In genomic region chr17:41959336-41960095, GRCh38 we compare ENCODE assay signal across 1 cellular context.
TF ChIP-seq lines count a peak whose summit lies in the region.

No MANE protein-coding gene starts in this region.

TF ChIP-seq in HepG2, 621 proteins besides CTCF, POLR2A, EP300 and RAD21 (continued from another document and continues in another):
- TF ChIP-seq CAMTA2 (CRISPR knock-in tag; IDR thresholded peaks at IDR 0.05; ENCODE audit: borderline replicate concordance) = no peak
- TF ChIP-seq WIZ (CRISPR knock-in tag; IDR thresholded peaks at IDR 0.05) = no peak
- TF ChIP-seq DPF2 (CRISPR knock-in tag; IDR thresholded peaks at IDR 0.05; ENCODE audit: borderline replicate concordance, low read depth) = no peak
- no peak for TF ChIP-seq ZNF367 (CRISPR knock-in tag; IDR thresholded peaks at IDR 0.05; ENCODE audit: borderline replicate concordance)
- no peak for TF ChIP-seq REL (CRISPR knock-in tag; conservative IDR thresholded peaks at IDR 0.05)
- TF ChIP-seq SETDB1 (CRISPR knock-in tag; IDR thresholded peaks at IDR 0.05; ENCODE audit: borderline replicate concordance) = no peak
- no peak for TF ChIP-seq ZNF660 (CRISPR knock-in tag; IDR thresholded peaks at IDR 0.05; ENCODE audit: borderline replicate concordance, low read depth)
- TF ChIP-seq DBP (CRISPR knock-in tag; IDR thresholded peaks at IDR 0.05; ENCODE audit: not compliant biosample characterization) = no peak
- no peak for TF ChIP-seq ZBTB43 (CRISPR knock-in tag; conservative IDR thresholded peaks at IDR 0.05)
- TF ChIP-seq KLF9 (CRISPR knock-in tag; IDR thresholded peaks at IDR 0.05; ENCODE audit: low read depth) = no peak
- TF ChIP-seq HIVEP1 (CRISPR knock-in tag; IDR thresholded peaks at IDR 0.05) = no peak
- TF ChIP-seq ZBTB14 (CRISPR knock-in tag; IDR thresholded peaks at IDR 0.05) = no peak
- no peak for TF ChIP-seq USF2 (IDR thresholded peaks at IDR 0.05; ENCODE audit: low read depth, low read length)
- TF ChIP-seq USF2 (CRISPR knock-in tag; IDR thresholded peaks at IDR 0.05; ENCODE audit: borderline replicate concordance) = no peak
- no peak; the same call in none of the 2 replicates for TF ChIP-seq SAFB2 (CRISPR knock-in tag; IDR thresholded peaks at IDR 0.05; ENCODE audit: borderline replicate concordance, low read depth)
- TF ChIP-seq ASH2L (IDR thresholded peaks at IDR 0.05; ENCODE audit: insufficient read length, low read depth, low read length) = no peak
- no peak for TF ChIP-seq ARNT (IDR thresholded peaks at IDR 0.05)
- TF ChIP-seq TP53 (CRISPR knock-in tag; conservative IDR thresholded peaks at IDR 0.05) = no peak
- TF ChIP-seq HBP1 (CRISPR knock-in tag; IDR thresholded peaks at IDR 0.05; ENCODE audit: low read depth) = no peak; the same call in 1 of the 2 replicates
- TF ChIP-seq SRY (CRISPR knock-in tag; IDR thresholded peaks at IDR 0.05) = no peak; the same call in 1 of the 2 replicates
- TF ChIP-seq NCOA5 (CRISPR knock-in tag; IDR thresholded peaks at IDR 0.05) = no peak
- no peak for TF ChIP-seq ZNF160 (CRISPR knock-in tag; IDR thresholded peaks at IDR 0.05)
- no peak for TF ChIP-seq SNAPC5 (CRISPR knock-in tag; IDR thresholded peaks at IDR 0.05; ENCODE audit: borderline replicate concordance)
- TF ChIP-seq ZNF687 (CRISPR knock-in tag; IDR thresholded peaks at IDR 0.05) = peak; percentile 93
- TF ChIP-seq ZNF12 (CRISPR knock-in tag; IDR thresholded peaks at IDR 0.05) = no peak; the same call in 1 of the 2 replicates
- TF ChIP-seq ZNF530 (CRISPR knock-in tag; IDR thresholded peaks at IDR 0.05; ENCODE audit: low read depth) = no peak
- TF ChIP-seq ZNF781 (CRISPR knock-in tag; IDR thresholded peaks at IDR 0.05; ENCODE audit: borderline replicate concordance, not compliant biosample characterization) = peak; percentile 87
- TF ChIP-seq SCMH1 (CRISPR knock-in tag; IDR thresholded peaks at IDR 0.05; ENCODE audit: borderline replicate concordance) = no peak
- TF ChIP-seq TFAP4 (IDR thresholded peaks at IDR 0.05; ENCODE audit: borderline replicate concordance, low read depth) = no peak; the same call in 1 of the 2 replicates
- TF ChIP-seq ADNP (CRISPR knock-in tag; IDR thresholded peaks at IDR 0.05) = no peak
- no peak for TF ChIP-seq NFKB2 (CRISPR knock-in tag; IDR thresholded peaks at IDR 0.05; ENCODE audit: borderline replicate concordance)
- TF ChIP-seq FOXK2 (IDR thresholded peaks at IDR 0.05) = no peak; the same call in 1 of the 2 replicates
- no peak for TF ChIP-seq ZNF383 (CRISPR knock-in tag; IDR thresholded peaks at IDR 0.05; ENCODE audit: borderline replicate concordance)
- TF ChIP-seq ZBTB49 (CRISPR knock-in tag; IDR thresholded peaks at IDR 0.05; ENCODE audit: borderline replicate concordance) = no peak
- TF ChIP-seq ZMYM4 (CRISPR knock-in tag; IDR thresholded peaks at IDR 0.05) = peak; percentile 43; the same call in 1 of the 2 replicates
- no peak for TF ChIP-seq BCLAF1 (IDR thresholded peaks at IDR 0.05)
- no peak for TF ChIP-seq MTA1 (CRISPR knock-in tag; IDR thresholded peaks at IDR 0.05; ENCODE audit: borderline replicate concordance)
- no peak for TF ChIP-seq ZSCAN29 (CRISPR knock-in tag; conservative IDR thresholded peaks at IDR 0.05)
- no peak for TF ChIP-seq FOXM1 (CRISPR knock-in tag; IDR thresholded peaks at IDR 0.05)
- no peak for TF ChIP-seq ZNF260 (CRISPR knock-in tag; IDR thresholded peaks at IDR 0.05; ENCODE audit: borderline replicate concordance, low read depth)
- peak; percentile 65 for TF ChIP-seq IKZF5 (CRISPR knock-in tag; IDR thresholded peaks at IDR 0.05)
- no peak for TF ChIP-seq ZNF33A (CRISPR knock-in tag; IDR thresholded peaks at IDR 0.05; ENCODE audit: borderline replicate concordance)
- TF ChIP-seq ZNF292 (CRISPR knock-in tag; IDR thresholded peaks at IDR 0.05; ENCODE audit: borderline replicate concordance, low read depth) = 0 out of 2 replicates have a peak, but pooled peaks have one; percentile 70
- no peak for TF ChIP-seq NCOR1 (IDR thresholded peaks at IDR 0.05; ENCODE audit: borderline replicate concordance, low read length)
- TF ChIP-seq ZNF501 (CRISPR knock-in tag; IDR thresholded peaks at IDR 0.05) = peak; percentile 44; the same call in 1 of the 2 replicates
